Comparison of ENCODE assay signal across 2 cellular contexts in the genomic region with DNA sequence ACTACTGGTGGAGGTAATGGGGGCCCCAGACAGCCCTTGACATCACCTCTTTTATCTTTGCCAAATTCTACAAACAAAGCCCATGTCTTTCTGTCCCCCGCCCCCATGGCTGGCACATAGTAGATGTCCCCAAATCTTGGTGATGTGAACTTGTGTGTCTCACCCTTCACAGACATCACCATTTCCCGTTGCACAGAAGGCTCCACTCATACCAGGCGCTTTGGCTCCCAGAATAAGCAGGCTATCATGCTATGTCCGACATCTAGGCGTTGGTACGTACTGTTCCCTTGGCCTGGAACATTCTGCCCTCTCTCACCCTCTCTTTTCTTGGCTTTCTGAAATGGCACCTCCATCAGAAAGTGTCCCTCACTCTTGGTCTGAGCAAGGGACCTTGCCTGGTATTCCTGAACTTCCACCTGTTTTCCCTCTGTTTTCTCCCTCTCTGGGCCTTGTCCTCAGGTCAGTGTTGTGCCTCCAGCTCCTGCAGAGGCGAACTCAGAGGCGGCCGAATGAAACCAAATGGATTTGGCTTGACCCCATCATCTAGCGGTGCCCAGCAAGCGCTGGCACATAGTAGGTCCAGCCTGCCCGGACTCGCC.
A peak's percentile ranks its signal among the peaks of the same experiment; 100 is the strongest.
TF ChIP-seq lines count a peak whose summit lies in the region.

No MANE protein-coding gene starts in this region.

TF ChIP-seq in HEK293, 187 proteins besides CTCF, POLR2A, EP300 and RAD21:
- TF ChIP-seq EGR2 (tag by site-specific recombination; IDR thresholded peaks at IDR 0.05; ENCODE audit: low read depth) (0 out of 2 replicates have a peak, but pooled peaks have one; percentile 24), ZNF146 (tag by site-specific recombination; IDR thresholded peaks at IDR 0.05) (no peak)

TF ChIP-seq in HepG2, 621 proteins besides CTCF, POLR2A, EP300 and RAD21 (continued from another document):
- TF ChIP-seq TBX2 (CRISPR knock-in tag; IDR thresholded peaks at IDR 0.05; ENCODE audit: borderline replicate concordance) (peak; percentile 34), ZBTB43 (CRISPR knock-in tag; conservative IDR thresholded peaks at IDR 0.05) (no peak), HIVEP1 (CRISPR knock-in tag; IDR thresholded peaks at IDR 0.05) (peak; percentile 16; the same call in 1 of the 2 replicates), ZMYM2 (CRISPR knock-in tag; IDR thresholded peaks at IDR 0.05) (0 out of 2 replicates have a peak, but pooled peaks have one; percentile 37), ZNF329 (CRISPR knock-in tag; IDR thresholded peaks at IDR 0.05; ENCODE audit: low read depth) (no peak), GLMP (CRISPR knock-in tag; IDR thresholded peaks at IDR 0.05; ENCODE audit: borderline replicate concordance) (no peak), ZNF883 (CRISPR knock-in tag; IDR thresholded peaks at IDR 0.05; ENCODE audit: not compliant biosample characterization) (peak; percentile 42), FOXJ3 (CRISPR knock-in tag; IDR thresholded peaks at IDR 0.05; ENCODE audit: borderline replicate concordance) (no peak), PAX8 (CRISPR knock-in tag; IDR thresholded peaks at IDR 0.05; ENCODE audit: borderline replicate concordance) (no peak), GPN1 (CRISPR knock-in tag; IDR thresholded peaks at IDR 0.05; ENCODE audit: borderline replicate concordance) (no peak), KMT2A (CRISPR knock-in tag; IDR thresholded peaks at IDR 0.05) (no peak), CHCHD3 (CRISPR knock-in tag; IDR thresholded peaks at IDR 0.05) (no peak), ZNF607 (CRISPR knock-in tag; IDR thresholded peaks at IDR 0.05; ENCODE audit: borderline replicate concordance) (no peak), SALL1 (CRISPR knock-in tag; IDR thresholded peaks at IDR 0.05) (0 out of 2 replicates have a peak, but pooled peaks have one; percentile 2), DNMT3B (CRISPR knock-in tag; conservative IDR thresholded peaks at IDR 0.05) (no peak), ZNF274 (CRISPR knock-in tag; IDR thresholded peaks at IDR 0.05) (peak; percentile 52; the same call in 1 of the 2 replicates), KLF6 (CRISPR knock-in tag; IDR thresholded peaks at IDR 0.05) (no peak), TCF12 (IDR thresholded peaks at IDR 0.05) (no peak), TCF12 (CRISPR knock-in tag; IDR thresholded peaks at IDR 0.05) (no peak), ZNF720 (CRISPR knock-in tag; IDR thresholded peaks at IDR 0.05) (no peak), TGIF2 (CRISPR knock-in tag; IDR thresholded peaks at IDR 0.05) (no peak), HMGA1 (CRISPR knock-in tag; conservative IDR thresholded peaks at IDR 0.05) (no peak), ZNF580 (CRISPR knock-in tag; IDR thresholded peaks at IDR 0.05; ENCODE audit: borderline replicate concordance, low read depth) (no peak), ZBTB34 (CRISPR knock-in tag; IDR thresholded peaks at IDR 0.05) (0 out of 2 replicates have a peak, but pooled peaks have one; percentile 42), NPAS2 (CRISPR knock-in tag; IDR thresholded peaks at IDR 0.05; ENCODE audit: borderline replicate concordance) (no peak), ZNF101 (CRISPR knock-in tag; IDR thresholded peaks at IDR 0.05; ENCODE audit: borderline replicate concordance, low read depth) (no peak), ZKSCAN1 (IDR thresholded peaks at IDR 0.05; ENCODE audit: low read length) (peak; percentile 95), ZFP90 (CRISPR knock-in tag; IDR thresholded peaks at IDR 0.05; ENCODE audit: borderline replicate concordance) (no peak), ZNF570 (CRISPR knock-in tag; IDR thresholded peaks at IDR 0.05; ENCODE audit: borderline replicate concordance) (no peak), ZNF331 (CRISPR knock-in tag; IDR thresholded peaks at IDR 0.05) (no peak)
- TF ChIP-seq, protein P1, sequence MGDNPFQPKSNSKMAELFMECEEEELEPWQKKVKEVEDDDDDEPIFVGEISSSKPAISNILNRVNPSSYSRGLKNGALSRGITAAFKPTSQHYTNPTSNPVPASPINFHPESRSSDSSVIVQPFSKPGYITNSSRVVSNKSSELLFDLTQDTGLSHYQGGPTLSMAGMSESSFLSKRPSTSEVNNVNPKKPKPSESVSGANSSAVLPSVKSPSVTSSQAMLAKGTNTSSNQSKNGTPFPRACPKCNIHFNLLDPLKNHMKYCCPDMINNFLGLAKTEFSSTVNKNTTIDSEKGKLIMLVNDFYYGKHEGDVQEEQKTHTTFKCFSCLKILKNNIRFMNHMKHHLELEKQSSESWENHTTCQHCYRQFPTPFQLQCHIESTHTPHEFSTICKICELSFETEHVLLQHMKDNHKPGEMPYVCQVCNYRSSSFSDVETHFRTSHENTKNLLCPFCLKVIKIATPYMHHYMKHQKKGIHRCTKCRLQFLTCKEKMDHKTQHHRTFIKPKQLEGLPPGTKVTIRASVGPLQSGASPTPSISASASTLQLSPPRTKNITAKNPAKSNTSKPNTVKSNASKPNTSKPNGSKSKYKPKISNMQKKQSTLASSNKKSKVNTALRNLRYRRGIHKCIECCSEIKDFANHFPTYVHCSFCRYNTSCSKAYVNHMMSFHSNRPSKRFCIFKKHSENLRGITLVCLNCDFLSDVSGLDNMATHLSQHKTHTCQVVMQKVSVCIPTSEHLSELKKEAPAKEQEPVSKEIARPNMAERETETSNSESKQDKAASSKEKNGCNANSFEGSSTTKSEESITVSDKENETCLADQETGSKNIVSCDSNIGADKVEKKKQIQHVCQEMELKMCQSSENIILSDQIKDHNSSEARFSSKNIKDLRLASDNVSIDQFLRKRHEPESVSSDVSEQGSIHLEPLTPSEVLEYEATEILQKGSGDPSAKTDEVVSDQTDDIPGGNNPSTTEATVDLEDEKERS (CRISPR knock-in tag; IDR thresholded peaks at IDR 0.05), result no peak
- TF ChIP-seq, protein P2, sequence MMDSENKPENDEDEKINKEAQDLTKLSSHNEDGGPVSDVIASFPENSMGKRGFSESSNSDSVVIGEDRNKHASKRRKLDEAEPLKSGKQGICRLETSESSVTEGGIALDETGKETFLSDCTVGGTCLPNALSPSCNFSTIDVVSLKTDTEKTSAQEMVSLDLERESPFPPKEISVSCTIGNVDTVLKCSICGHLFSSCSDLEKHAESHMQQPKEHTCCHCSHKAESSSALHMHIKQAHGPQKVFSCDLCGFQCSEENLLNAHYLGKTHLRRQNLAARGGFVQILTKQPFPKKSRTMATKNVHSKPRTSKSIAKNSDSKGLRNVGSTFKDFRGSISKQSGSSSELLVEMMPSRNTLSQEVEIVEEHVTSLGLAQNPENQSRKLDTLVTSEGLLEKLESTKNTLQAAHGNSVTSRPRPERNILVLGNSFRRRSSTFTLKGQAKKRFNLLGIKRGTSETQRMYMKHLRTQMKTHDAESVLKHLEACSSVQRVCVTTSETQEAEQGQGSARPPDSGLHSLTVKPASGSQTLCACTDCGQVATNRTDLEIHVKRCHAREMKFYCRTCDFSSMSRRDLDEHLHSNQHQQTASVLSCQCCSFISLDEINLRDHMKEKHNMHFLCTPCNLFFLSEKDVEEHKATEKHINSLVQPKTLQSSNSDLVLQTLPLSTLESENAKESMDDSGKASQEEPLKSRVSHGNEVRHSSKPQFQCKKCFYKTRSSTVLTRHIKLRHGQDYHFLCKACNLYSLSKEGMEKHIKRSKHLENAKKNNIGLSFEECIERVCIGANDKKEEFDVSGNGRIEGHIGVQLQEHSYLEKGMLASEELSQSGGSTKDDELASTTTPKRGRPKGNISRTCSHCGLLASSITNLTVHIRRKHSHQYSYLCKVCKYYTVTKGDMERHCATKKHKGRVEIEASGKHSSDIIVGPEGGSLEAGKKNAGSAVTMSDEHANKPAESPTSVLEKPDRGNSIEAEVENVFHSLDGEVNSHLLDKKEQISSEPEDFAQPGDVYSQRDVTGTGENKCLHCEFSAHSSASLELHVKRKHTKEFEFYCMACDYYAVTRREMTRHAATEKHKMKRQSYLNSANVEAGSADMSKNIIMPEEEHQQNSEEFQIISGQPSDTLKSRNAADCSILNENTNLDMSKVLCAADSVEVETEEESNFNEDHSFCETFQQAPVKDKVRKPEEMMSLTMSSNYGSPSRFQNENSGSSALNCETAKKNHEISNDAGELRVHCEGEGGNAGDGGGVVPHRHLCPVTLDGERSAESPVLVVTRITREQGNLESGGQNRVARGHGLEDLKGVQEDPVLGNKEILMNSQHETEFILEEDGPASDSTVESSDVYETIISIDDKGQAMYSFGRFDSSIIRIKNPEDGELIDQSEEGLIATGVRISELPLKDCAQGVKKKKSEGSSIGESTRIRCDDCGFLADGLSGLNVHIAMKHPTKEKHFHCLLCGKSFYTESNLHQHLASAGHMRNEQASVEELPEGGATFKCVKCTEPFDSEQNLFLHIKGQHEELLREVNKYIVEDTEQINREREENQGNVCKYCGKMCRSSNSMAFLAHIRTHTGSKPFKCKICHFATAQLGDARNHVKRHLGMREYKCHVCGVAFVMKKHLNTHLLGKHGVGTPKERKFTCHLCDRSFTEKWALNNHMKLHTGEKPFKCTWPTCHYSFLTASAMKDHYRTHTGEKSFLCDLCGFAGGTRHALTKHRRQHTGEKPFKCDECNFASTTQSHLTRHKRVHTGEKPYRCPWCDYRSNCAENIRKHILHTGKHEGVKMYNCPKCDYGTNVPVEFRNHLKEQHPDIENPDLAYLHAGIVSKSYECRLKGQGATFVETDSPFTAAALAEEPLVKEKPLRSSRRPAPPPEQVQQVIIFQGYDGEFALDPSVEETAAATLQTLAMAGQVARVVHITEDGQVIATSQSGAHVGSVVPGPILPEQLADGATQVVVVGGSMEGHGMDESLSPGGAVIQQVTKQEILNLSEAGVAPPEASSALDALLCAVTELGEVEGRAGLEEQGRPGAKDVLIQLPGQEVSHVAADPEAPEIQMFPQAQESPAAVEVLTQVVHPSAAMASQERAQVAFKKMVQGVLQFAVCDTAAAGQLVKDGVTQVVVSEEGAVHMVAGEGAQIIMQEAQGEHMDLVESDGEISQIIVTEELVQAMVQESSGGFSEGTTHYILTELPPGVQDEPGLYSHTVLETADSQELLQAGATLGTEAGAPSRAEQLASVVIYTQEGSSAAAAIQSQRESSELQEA (CRISPR knock-in tag; IDR thresholded peaks at IDR 0.05; ENCODE audit: not compliant biosample characterization), result peak; percentile 36
